Comparison of ENCODE assay signal across 1 cellular context in genomic region chr20:38601216-38602184, GRCh38.
TF ChIP-seq lines count a peak whose summit lies in the region.

Gene ARHGAP40, plus strand, starts transcription at chr20:38601809.

TF ChIP-seq in HepG2, 621 proteins besides CTCF, POLR2A, EP300 and RAD21 (continued from another document and continues in another):
- TF ChIP-seq ZNF280B (CRISPR knock-in tag; IDR thresholded peaks at IDR 0.05; ENCODE audit: borderline replicate concordance) (peak; percentile 44; the same call in 1 of the 2 replicates), SMAD9 (CRISPR knock-in tag; IDR thresholded peaks at IDR 0.05) (no peak), SIX4 (CRISPR knock-in tag; IDR thresholded peaks at IDR 0.05) (no peak), ZNF275 (CRISPR knock-in tag; IDR thresholded peaks at IDR 0.05; ENCODE audit: borderline replicate concordance) (no peak), ZNF10 (CRISPR knock-in tag; IDR thresholded peaks at IDR 0.05; ENCODE audit: borderline replicate concordance, low read depth) (no peak), ZNF335 (CRISPR knock-in tag; IDR thresholded peaks at IDR 0.05) (no peak), ZNF619 (CRISPR knock-in tag; IDR thresholded peaks at IDR 0.05) (0 out of 2 replicates have a peak, but pooled peaks have one; percentile 10), ZNF142 (CRISPR knock-in tag; IDR thresholded peaks at IDR 0.05) (no peak), ZNF282 (IDR thresholded peaks at IDR 0.05; ENCODE audit: partially characterized antibody) (no peak), ZFP36 (IDR thresholded peaks at IDR 0.05; ENCODE audit: borderline replicate concordance, low read depth, low read length, partially characterized antibody) (no peak), PAF1 (CRISPR knock-in tag; IDR thresholded peaks at IDR 0.05) (no peak), ZMYM2 (CRISPR knock-in tag; IDR thresholded peaks at IDR 0.05) (no peak), BCL3 (CRISPR knock-in tag; IDR thresholded peaks at IDR 0.05) (0 out of 2 replicates have a peak, but pooled peaks have one; percentile 75), HNF1A (IDR thresholded peaks at IDR 0.05; ENCODE audit: low read depth) (no peak), HNF1A (CRISPR knock-in tag; IDR thresholded peaks at IDR 0.05; ENCODE audit: borderline replicate concordance) (no peak), ZFAT (CRISPR knock-in tag; conservative IDR thresholded peaks at IDR 0.05) (no peak), HMG20A (CRISPR knock-in tag; IDR thresholded peaks at IDR 0.05; ENCODE audit: borderline replicate concordance) (no peak), ZNF333 (CRISPR knock-in tag; IDR thresholded peaks at IDR 0.05; ENCODE audit: borderline replicate concordance) (peak; percentile 50; the same call in 1 of the 2 replicates)
- TF ChIP-seq, protein P1, sequence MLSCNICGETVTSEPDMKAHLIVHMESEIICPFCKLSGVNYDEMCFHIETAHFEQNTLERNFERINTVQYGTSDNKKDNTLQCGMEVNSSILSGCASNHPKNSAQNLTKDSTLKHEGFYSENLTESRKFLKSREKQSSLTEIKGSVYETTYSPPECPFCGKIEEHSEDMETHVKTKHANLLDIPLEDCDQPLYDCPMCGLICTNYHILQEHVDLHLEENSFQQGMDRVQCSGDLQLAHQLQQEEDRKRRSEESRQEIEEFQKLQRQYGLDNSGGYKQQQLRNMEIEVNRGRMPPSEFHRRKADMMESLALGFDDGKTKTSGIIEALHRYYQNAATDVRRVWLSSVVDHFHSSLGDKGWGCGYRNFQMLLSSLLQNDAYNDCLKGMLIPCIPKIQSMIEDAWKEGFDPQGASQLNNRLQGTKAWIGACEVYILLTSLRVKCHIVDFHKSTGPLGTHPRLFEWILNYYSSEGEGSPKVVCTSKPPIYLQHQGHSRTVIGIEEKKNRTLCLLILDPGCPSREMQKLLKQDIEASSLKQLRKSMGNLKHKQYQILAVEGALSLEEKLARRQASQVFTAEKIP (CRISPR knock-in tag; IDR thresholded peaks at IDR 0.05; ENCODE audit: borderline replicate concordance) = no peak
- TF ChIP-seq, protein P2, sequence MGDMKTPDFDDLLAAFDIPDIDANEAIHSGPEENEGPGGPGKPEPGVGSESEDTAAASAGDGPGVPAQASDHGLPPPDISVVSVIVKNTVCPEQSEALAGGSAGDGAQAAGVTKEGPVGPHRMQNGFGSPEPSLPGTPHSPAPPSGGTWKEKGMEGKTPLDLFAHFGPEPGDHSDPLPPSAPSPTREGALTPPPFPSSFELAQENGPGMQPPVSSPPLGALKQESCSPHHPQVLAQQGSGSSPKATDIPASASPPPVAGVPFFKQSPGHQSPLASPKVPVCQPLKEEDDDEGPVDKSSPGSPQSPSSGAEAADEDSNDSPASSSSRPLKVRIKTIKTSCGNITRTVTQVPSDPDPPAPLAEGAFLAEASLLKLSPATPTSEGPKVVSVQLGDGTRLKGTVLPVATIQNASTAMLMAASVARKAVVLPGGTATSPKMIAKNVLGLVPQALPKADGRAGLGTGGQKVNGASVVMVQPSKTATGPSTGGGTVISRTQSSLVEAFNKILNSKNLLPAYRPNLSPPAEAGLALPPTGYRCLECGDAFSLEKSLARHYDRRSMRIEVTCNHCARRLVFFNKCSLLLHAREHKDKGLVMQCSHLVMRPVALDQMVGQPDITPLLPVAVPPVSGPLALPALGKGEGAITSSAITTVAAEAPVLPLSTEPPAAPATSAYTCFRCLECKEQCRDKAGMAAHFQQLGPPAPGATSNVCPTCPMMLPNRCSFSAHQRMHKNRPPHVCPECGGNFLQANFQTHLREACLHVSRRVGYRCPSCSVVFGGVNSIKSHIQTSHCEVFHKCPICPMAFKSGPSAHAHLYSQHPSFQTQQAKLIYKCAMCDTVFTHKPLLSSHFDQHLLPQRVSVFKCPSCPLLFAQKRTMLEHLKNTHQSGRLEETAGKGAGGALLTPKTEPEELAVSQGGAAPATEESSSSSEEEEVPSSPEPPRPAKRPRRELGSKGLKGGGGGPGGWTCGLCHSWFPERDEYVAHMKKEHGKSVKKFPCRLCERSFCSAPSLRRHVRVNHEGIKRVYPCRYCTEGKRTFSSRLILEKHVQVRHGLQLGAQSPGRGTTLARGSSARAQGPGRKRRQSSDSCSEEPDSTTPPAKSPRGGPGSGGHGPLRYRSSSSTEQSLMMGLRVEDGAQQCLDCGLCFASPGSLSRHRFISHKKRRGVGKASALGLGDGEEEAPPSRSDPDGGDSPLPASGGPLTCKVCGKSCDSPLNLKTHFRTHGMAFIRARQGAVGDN (CRISPR knock-in tag; IDR thresholded peaks at IDR 0.05) = peak; percentile 92
- TF ChIP-seq, protein P3, sequence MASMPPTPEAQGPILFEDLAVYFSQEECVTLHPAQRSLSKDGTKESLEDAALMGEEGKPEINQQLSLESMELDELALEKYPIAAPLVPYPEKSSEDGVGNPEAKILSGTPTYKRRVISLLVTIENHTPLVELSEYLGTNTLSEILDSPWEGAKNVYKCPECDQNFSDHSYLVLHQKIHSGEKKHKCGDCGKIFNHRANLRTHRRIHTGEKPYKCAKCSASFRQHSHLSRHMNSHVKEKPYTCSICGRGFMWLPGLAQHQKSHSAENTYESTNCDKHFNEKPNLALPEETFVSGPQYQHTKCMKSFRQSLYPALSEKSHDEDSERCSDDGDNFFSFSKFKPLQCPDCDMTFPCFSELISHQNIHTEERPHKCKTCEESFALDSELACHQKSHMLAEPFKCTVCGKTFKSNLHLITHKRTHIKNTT (CRISPR knock-in tag; IDR thresholded peaks at IDR 0.05) = peak; percentile 42; the same call in 1 of the 2 replicates
- TF ChIP-seq, protein P4, sequence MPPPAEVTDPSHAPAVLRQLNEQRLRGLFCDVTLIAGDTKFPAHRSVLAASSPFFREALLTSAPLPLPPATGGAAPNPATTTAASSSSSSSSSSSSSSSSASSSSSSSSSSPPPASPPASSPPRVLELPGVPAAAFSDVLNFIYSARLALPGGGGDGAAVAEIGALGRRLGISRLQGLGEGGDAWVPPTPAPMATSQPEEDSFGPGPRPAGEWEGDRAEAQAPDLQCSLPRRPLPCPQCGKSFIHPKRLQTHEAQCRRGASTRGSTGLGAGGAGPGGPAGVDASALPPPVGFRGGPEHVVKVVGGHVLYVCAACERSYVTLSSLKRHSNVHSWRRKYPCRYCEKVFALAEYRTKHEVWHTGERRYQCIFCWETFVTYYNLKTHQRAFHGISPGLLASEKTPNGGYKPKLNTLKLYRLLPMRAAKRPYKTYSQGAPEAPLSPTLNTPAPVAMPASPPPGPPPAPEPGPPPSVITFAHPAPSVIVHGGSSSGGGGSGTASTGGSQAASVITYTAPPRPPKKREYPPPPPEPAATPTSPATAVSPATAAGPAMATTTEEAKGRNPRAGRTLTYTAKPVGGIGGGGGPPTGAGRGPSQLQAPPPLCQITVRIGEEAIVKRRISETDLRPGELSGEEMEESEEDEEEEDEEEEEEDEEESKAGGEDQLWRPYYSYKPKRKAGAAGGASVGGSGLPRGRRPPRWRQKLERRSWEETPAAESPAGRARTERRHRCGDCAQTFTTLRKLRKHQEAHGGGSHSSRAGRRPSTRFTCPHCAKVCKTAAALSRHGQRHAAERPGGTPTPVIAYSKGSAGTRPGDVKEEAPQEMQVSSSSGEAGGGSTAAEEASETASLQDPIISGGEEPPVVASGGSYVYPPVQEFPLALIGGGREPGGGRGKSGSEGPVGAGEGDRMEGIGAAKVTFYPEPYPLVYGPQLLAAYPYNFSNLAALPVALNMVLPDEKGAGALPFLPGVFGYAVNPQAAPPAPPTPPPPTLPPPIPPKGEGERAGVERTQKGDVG (CRISPR knock-in tag; IDR thresholded peaks at IDR 0.05; ENCODE audit: borderline replicate concordance) = peak; percentile 50; the same call in 1 of the 2 replicates
- TF ChIP-seq, protein P5, sequence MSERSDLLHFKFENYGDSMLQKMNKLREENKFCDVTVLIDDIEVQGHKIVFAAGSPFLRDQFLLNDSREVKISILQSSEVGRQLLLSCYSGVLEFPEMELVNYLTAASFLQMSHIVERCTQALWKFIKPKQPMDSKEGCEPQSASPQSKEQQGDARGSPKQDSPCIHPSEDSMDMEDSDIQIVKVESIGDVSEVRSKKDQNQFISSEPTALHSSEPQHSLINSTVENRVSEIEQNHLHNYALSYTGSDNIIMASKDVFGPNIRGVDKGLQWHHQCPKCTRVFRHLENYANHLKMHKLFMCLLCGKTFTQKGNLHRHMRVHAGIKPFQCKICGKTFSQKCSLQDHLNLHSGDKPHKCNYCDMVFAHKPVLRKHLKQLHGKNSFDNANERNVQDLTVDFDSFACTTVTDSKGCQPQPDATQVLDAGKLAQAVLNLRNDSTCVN (CRISPR knock-in tag; IDR thresholded peaks at IDR 0.05; ENCODE audit: borderline replicate concordance) = no peak
